18 cellular contexts compared by ENCODE assay signal in the genomic region with DNA sequence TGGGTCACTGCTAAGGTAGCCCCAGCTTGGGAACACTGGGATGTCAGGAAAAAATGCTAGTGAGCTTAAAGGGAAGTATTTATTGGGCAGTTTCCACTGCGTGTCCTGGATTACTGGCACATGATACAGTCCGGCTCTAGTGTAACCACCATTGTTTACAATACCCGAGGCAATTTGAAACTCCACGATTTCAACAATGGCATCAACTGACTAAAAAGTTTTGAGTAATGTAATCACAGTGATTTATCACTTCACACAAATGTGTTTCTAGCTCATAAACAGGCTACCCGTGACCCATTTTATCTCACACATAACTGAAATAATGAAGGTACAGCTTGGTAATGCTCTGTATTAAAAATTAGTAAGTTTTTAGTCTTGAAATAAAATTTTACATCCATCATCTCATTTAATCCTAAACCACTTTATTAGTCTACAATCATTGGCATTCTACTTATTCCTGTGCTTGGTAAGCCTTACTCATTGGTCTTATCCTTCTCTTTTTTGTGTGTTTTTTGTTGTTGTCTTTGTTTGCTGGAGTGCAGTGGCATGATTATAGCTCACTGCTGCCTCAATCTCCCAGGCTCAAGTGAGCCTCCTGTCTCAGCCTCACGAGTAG. TPM values are rescaled to one million over a fixed set of nuclear protein-coding genes. Genes with fewer than 3 reads are reported as not detected.
A peak's percentile ranks its signal among the peaks of the same experiment; 100 is the strongest.
DNase-seq lines count a peak whose midpoint lies in the region; ATAC-seq, FAIRE-seq and TF ChIP-seq lines count a peak whose summit lies in the region.
"Had no signal": no experiment of that assay in that cellular context is flagged by ENCODE, and none has a peak within 500 bp of the region (broad histone marks: within the 10 kb centered on the region; RNA-seq: fewer than 3 reads in every experiment).

No MANE protein-coding gene starts in this region.

- WGBS in transverse colon (ENCODE audit: low coverage in 1 of 2), 2 donors = 46 to 59% methylated on average over 5 to 6 of the region's 6 CpGs

- H3K36me3 ChIP-seq in transverse colon = peaks cover 0 to 20% (median 0%) of the 10 kb centered on the region in 4 donors
- H3K36me3 ChIP-seq: neural progenitor cell had no signal

- no peak for TF ChIP-seq CTCF in AG09319 (IDR thresholded peaks at IDR 0.05; ENCODE audit: low read depth, low read length)
- TF ChIP-seq CTCF in fibroblast of villous mesenchyme (IDR thresholded peaks at IDR 0.05; ENCODE audit: insufficient read depth, low read depth, low read length) = no peak
- no peak for TF ChIP-seq CTCF in transverse colon (IDR thresholded peaks at IDR 0.05)

- no peak overlapping the region for H3K27ac ChIP-seq in transverse colon
- H3K27ac ChIP-seq: brain microvascular endothelial cell, neural progenitor cell, upper lobe of left lung had no signal

- intact Hi-C loops in transverse colon (cut with DNase I; ENCODE audit: low total_unique reads) = no loop called here

- in situ Hi-C loops in transverse colon (cut with MboI; ENCODE audit: low pct_ligation_motif_present in 1 of 4, low pct_unique_long_range_greater_than_20kb in 1 of 4, low sequenced_read_pairs in 3 of 4) = no loop called here

- no peaks in the 10 kb centered on the region for H3K9me3 ChIP-seq in transverse colon
- H3K9me3 ChIP-seq: upper lobe of left lung had no signal

- FAIRE-seq in HTR-8/SVneo (lab: Jason Lieb, UNC) = peak; percentile 20

- TF ChIP-seq EP300 in transverse colon (IDR thresholded peaks at IDR 0.05; ENCODE audit: low read depth) = no peak

- no peak for TF ChIP-seq POLR2A in transverse colon (IDR thresholded peaks at IDR 0.05)

- DNase-seq in AG09319 (ENCODE audit: extremely low read depth, low read depth) (peak; percentile 35), HTR-8/SVneo (ENCODE audit: insufficient read length, low spot score) (peak; percentile 53), amniotic epithelial cell (ENCODE audit: low read depth) (peak; percentile 90), fibroblast of villous mesenchyme (ENCODE audit: low read depth) (peak; percentile 91), transverse colon (no peak), DMS153 (lab: John Stamatoyannopoulos, UW) (no peak), HT-29 (ENCODE audit: low spot score) (no peak)
- DNase-seq: activated CD4-positive, alpha-beta T cell treated with anti-CD3 and anti-CD28 coated beads, Interleukin-2, amount 10 ng/mL, durations not matched to agents 7 days and 5 days; activated T-cell treated with anti-CD3 and anti-CD28 coated beads for 4 hours; brain microvascular endothelial cell; CD8-positive, alpha-beta T cell; effector CD4-positive, alpha-beta T cell; NCI-H1417; RPMI8226; stimulated activated naive CD8-positive, alpha-beta T cell treated with anti-CD3 and anti-CD28 coated beads, Interleukin-15, Interleukin-2, amounts not matched to agents 100 U/mL and 50 U/mL, for 24 hours; upper lobe of left lung had no signal

- no peak overlapping the region for H3K4me3 ChIP-seq in fibroblast of villous mesenchyme (ENCODE audit: low read depth, low read length)
- H3K4me3 ChIP-seq in transverse colon = no peak overlapping the region
- H3K4me3 ChIP-seq: neural progenitor cell, upper lobe of left lung had no signal

- H3K27me3 ChIP-seq in transverse colon = no peaks in the 10 kb centered on the region
- H3K27me3 ChIP-seq: brain microvascular endothelial cell, neural progenitor cell, upper lobe of left lung had no signal

- ATAC-seq in GM18858 (IDR thresholded peaks at IDR 0.05; ENCODE audit: unreplicated experiment) = no peak
- ATAC-seq: CD8-positive, alpha-beta T cell; stimulated activated naive CD8-positive, alpha-beta T cell treated with anti-CD3 and anti-CD28 coated beads, Interleukin-15, Interleukin-2, amounts not matched to agents 100 U/mL and 50 U/mL, for 24 hours had no signal

- H3K4me1 ChIP-seq in transverse colon = peaks cover 0 to 3% (median 0%) of the 10 kb centered on the region in 4 donors
- H3K4me1 ChIP-seq: upper lobe of left lung had no signal

RNA-seq across cellular contexts. Expression of gene ZMAT3, which starts 7.6 kb away (rescaled TPM):
- 24.8 and 44.9 TPM in 2 replicates for total RNA-seq in fibroblast of villous mesenchyme
- total RNA-seq in transverse colon = 10 to 100 TPM in 2 of 4 donors, 1 to 10 TPM in 2; 6.4 to 11.7 (median 9.7) TPM
- total RNA-seq in HT-29 (2014; rRNA removed; shearing (Covaris generic)) = 0.89 and 2.1 TPM in 2 replicates

Comparison
In these comparisons a context has a peak if more than half of its experiments do, and no peak if none do; other contexts are left out.
1. DNase-seq: peak in AG09319 (single experiment), HTR-8/SVneo (single experiment), amniotic epithelial cell (single experiment) and fibroblast of villous mesenchyme (single experiment); none in transverse colon (single experiment), DMS153 (single experiment) and HT-29 (single experiment).